In genomic region chr1:229685149-229685548, GRCh38 we compare ENCODE assay signal across 34 cellular contexts.
"Had no signal": no experiment of that assay in that cellular context is flagged by ENCODE, and none has a peak within 500 bp of the region (broad histone marks: within the 10 kb centered on the region; RNA-seq: fewer than 3 reads in every experiment).

No MANE protein-coding gene starts in this region.

- H3K36me3 ChIP-seq: MG63 had no signal

- H3K4me2 ChIP-seq: KMS-11 had no signal

- H3K9ac ChIP-seq: KMS-11 had no signal

- H3K4me3 ChIP-seq: MG63 had no signal

- H3K27ac ChIP-seq: KMS-11 had no signal

- H3K27me3 ChIP-seq: MG63 had no signal

- DNase-seq: Kasumi-1, KG1, MG63, MM.1S, MV-4-11, NCI-H1048, NCI-H1092, NCI-H1092 treated with DMSO at 0.1 percent for 48 hours, NCI-H1105, NCI-H1105 treated with DMSO at 0.1 percent for 48 hours, NCI-H1417, NCI-H1417 treated with DMSO at 0.1 percent for 48 hours, NCI-H1436, NCI-H1436 treated with DMSO at 0.1 percent for 48 hours, NCI-H146, NCI-H1694, NCI-H1694 treated with DMSO at 0.1 percent for 48 hours, NCI-H187, NCI-H187 treated with DMSO at 0.1 percent for 48 hours, NCI-H1930, NCI-H2029, NCI-H2029 treated with DMSO at 0.1 percent for 48 hours, NCI-H2081, NCI-H2081 treated with DMSO at 0.1 percent for 48 hours, NCI-H2107, NCI-H2171, NCI-H2171 treated with DMSO at 0.1 percent for 48 hours, NCI-H2227 treated with DMSO at 0.1 percent for 48 hours, NCI-H226, NCI-H345, NCI-H446, NCI-H446 treated with DMSO at 0.1 percent for 48 hours, NCI-H510A had no signal
